In genomic region chr20:38573381-38573780, GRCh38 we compare ENCODE assay signal across 18 cellular contexts. TPM values are rescaled to one million over a fixed set of nuclear protein-coding genes. Genes with fewer than 3 reads are reported as not detected.
DNase-seq lines count a peak whose midpoint lies in the region; ATAC-seq and TF ChIP-seq lines count a peak whose summit lies in the region.
"Had no signal": no experiment of that assay in that cellular context is flagged by ENCODE, and none has a peak within 500 bp of the region (broad histone marks: within the 10 kb centered on the region; RNA-seq: fewer than 3 reads in every experiment).

No MANE protein-coding gene starts in this region.

- H4K8ac ChIP-seq in mesendoderm (ENCODE audit: low read depth, low read length) = no peak overlapping the region

- no peak overlapping the region for H3K23ac ChIP-seq in mesendoderm (ENCODE audit: low read length)

- peak; percentile 30 for ATAC-seq in Right ventricle myocardium superior (ENCODE audit: poor library complexity)
- peak; percentile 22; the same call in 1 of the 3 replicates for ATAC-seq in SK-N-SH treated with all-trans-retinoic acid at 6 μM for 48 hours
- ATAC-seq in upper lobe of right lung = peak; percentile 12
- ATAC-seq in esophagus mucosa = no peak

- no CpG with 5 or more reads among the region's 7 CpGs for WGBS in mesendoderm (ENCODE audit: extremely low coverage, insufficient coverage, low lambda C conversion rate)

- H3K4me1 ChIP-seq in left ventricle myocardium inferior (no peaks in the 10 kb centered on the region), mesendoderm (ENCODE audit: control insufficient read depth, low read depth, low read length) (no peaks in the 10 kb centered on the region), upper lobe of right lung (no peaks in the 10 kb centered on the region)

- H3K79me1 ChIP-seq in mesendoderm (ENCODE audit: low read length) = no peaks in the 10 kb centered on the region

- no peak overlapping the region for H2AK5ac ChIP-seq in mesendoderm (ENCODE audit: low read length)

- H3K9me3 ChIP-seq in left ventricle myocardium inferior (replicated peaks) = no peaks in the 10 kb centered on the region
- H3K9me3 ChIP-seq in upper lobe of right lung = no peaks in the 10 kb centered on the region

- no peak overlapping the region for H3K56ac ChIP-seq in mesendoderm (ENCODE audit: low read length)

- no peak overlapping the region for H2BK5ac ChIP-seq in mesendoderm (ENCODE audit: low read length)

- no peak overlapping the region for H4K5ac ChIP-seq in mesendoderm (ENCODE audit: low read length)

- no peak for DNase-seq in Right ventricle myocardium superior
- no peak for DNase-seq in left ventricle myocardium inferior
- no peak for DNase-seq in mesendoderm
- no peak for DNase-seq in upper lobe of right lung
- no peak for DNase-seq in coronary artery (ENCODE audit: low spot score)
- DNase-seq: AML-193, COR-L47, DMS53, KG1, MM.1S, NCI-H1105 treated with DMSO at 0.1 percent for 48 hours, NCI-H187, NCI-H345, NCI-H526, SIG-M5 had no signal

- no peaks in the 10 kb centered on the region for H3K79me2 ChIP-seq in mesendoderm (ENCODE audit: control insufficient read depth, insufficient read depth, low read length)

- no peak overlapping the region for H2BK15ac ChIP-seq in mesendoderm (replicated peaks; ENCODE audit: low read depth)

- no peak overlapping the region for H3K9ac ChIP-seq in mesendoderm (ENCODE audit: low read length)

- H3K27ac ChIP-seq in left ventricle myocardium inferior (replicated peaks) (no peak overlapping the region), mesendoderm (ENCODE audit: low read depth, low read length) (no peak overlapping the region), upper lobe of right lung (no peak overlapping the region), coronary artery (no peak overlapping the region)

- TF ChIP-seq CTCF in left ventricle myocardium inferior (IDR thresholded peaks at IDR 0.05; ENCODE audit: borderline replicate concordance) (no peak), upper lobe of right lung (IDR thresholded peaks at IDR 0.05) (no peak), coronary artery (IDR thresholded peaks at IDR 0.05) (no peak)

- no peaks in the 10 kb centered on the region for H3K27me3 ChIP-seq in left ventricle myocardium inferior (ENCODE audit: low read depth)
- no peaks in the 10 kb centered on the region for H3K27me3 ChIP-seq in mesendoderm (ENCODE audit: insufficient read depth, low read length, poor library complexity)
- H3K27me3 ChIP-seq in upper lobe of right lung = no peaks in the 10 kb centered on the region

- no peak overlapping the region for H3K4me2 ChIP-seq in mesendoderm (ENCODE audit: low read length)

- peak overlapping the region; percentile 80 for H3K18ac ChIP-seq in mesendoderm (ENCODE audit: low read length)

- no peak overlapping the region for H2BK120ac ChIP-seq in mesendoderm (ENCODE audit: low read depth, low read length)

- intact Hi-C loops in Right ventricle myocardium superior (cut with DNase I) = no loop called here
- intact Hi-C loops in left ventricle myocardium inferior (cut with micrococcal nuclease) = no loop called here
- intact Hi-C loops in upper lobe of right lung (cut with DNase I) = no loop called here

- H3K36me3 ChIP-seq in left ventricle myocardium inferior = peaks cover 65% of the 10 kb centered on the region
- H3K36me3 ChIP-seq in mesendoderm (ENCODE audit: control insufficient read depth, insufficient read depth, low read length) = no peaks in the 10 kb centered on the region
- peaks cover 79% of the 10 kb centered on the region for H3K36me3 ChIP-seq in upper lobe of right lung

- H3K4me3 ChIP-seq in left ventricle myocardium inferior (no peak overlapping the region), mesendoderm (ENCODE audit: low read length) (no peak overlapping the region), upper lobe of right lung (no peak overlapping the region), coronary artery (no peak overlapping the region)

- no peak overlapping the region for H3K4ac ChIP-seq in mesendoderm (ENCODE audit: low read depth, low read length)

TF ChIP-seq in SK-N-SH treated with all-trans-retinoic acid at 6 μM for 48 hours, 23 proteins besides CTCF, POLR2A, EP300 and RAD21:
- TF ChIP-seq RARB (CRISPR knock-in tag; IDR thresholded peaks at IDR 0.05) = no peak
- TF ChIP-seq PPARA (CRISPR knock-in tag; IDR thresholded peaks at IDR 0.05; ENCODE audit: borderline replicate concordance) = no peak
- TF ChIP-seq TCF4 (CRISPR knock-in tag; IDR thresholded peaks at IDR 0.05; ENCODE audit: borderline replicate concordance) = 0 out of 2 replicates have a peak, but pooled peaks have one; percentile 12

RNA-seq across cellular contexts. Expression of gene ADIG, which starts 7.6 kb away (rescaled TPM):
- total RNA-seq in Right ventricle myocardium superior = not detected
- total RNA-seq in left ventricle myocardium inferior = not detected
- not detected for polyA plus RNA-seq in mesendoderm (2013, experiment 1 of 2)
- not detected for polyA plus RNA-seq in mesendoderm (2013, experiment 2 of 2)
- not detected for total RNA-seq in upper lobe of right lung
- total RNA-seq in esophagus mucosa = not detected
- total RNA-seq: H4 had no signal

RNA-seq across cellular contexts. Expression of gene ARHGAP40, which starts 28.2 kb away (rescaled TPM):
- total RNA-seq in Right ventricle myocardium superior (not detected), left ventricle myocardium inferior (not detected), upper lobe of right lung (0.72 TPM), esophagus mucosa (10.3 TPM)
- 12.3 TPM for polyA plus RNA-seq in mesendoderm (2013, experiment 1 of 2)
- polyA plus RNA-seq in mesendoderm (2013, experiment 2 of 2) = 13.1 TPM
- total RNA-seq: H4 had no signal
